1 cellular context compared by ENCODE assay signal in the genomic region with DNA sequence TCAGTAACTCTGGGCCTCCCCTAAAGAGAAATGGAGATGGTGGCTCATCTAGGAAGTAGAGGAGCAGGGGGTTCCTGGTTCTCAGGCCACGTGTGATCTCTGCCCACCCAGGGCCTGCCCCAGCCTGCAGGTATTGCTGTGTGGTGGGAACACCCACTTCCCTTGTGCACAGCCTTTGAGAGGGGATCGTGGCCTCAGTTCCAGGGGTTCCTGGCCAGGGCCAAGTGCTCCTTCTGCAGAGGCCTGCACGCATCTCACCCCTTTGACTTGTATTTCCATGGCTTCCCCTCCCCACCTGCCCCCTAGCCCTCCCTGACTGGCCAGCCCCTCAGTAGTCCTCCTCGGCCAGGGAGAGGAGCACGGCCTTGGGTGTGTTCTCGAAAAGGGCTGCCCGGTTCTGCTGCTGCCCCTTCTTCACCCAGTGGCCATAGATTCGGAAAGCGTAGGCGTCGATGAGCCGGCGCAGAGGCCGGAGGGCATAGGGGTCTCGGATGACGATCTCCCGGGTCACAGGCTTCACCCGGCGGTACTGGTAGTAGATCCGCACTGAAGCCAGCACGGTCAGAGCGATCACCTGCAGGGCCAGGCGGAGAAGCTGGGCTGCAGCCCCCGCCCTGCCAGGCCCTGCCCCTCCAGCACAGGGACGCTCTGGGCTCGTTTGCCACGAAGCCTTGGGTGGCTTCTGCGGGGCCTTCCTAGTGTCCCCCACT.
TF ChIP-seq lines count a peak whose summit lies in the region.

No MANE protein-coding gene starts in this region.

TF ChIP-seq in K562, 482 proteins besides CTCF, POLR2A, EP300 and RAD21:
- 0 out of 2 replicates have a peak, but pooled peaks have one; percentile 11 for TF ChIP-seq RBFOX2 (IDR thresholded peaks at IDR 0.05; ENCODE audit: low read depth, low read length)
- TF ChIP-seq POLR2G (IDR thresholded peaks at IDR 0.05; ENCODE audit: low read depth, low read length) = peak; percentile 45
